Comparison of ENCODE assay signal across 25 cellular contexts in the genomic region with DNA sequence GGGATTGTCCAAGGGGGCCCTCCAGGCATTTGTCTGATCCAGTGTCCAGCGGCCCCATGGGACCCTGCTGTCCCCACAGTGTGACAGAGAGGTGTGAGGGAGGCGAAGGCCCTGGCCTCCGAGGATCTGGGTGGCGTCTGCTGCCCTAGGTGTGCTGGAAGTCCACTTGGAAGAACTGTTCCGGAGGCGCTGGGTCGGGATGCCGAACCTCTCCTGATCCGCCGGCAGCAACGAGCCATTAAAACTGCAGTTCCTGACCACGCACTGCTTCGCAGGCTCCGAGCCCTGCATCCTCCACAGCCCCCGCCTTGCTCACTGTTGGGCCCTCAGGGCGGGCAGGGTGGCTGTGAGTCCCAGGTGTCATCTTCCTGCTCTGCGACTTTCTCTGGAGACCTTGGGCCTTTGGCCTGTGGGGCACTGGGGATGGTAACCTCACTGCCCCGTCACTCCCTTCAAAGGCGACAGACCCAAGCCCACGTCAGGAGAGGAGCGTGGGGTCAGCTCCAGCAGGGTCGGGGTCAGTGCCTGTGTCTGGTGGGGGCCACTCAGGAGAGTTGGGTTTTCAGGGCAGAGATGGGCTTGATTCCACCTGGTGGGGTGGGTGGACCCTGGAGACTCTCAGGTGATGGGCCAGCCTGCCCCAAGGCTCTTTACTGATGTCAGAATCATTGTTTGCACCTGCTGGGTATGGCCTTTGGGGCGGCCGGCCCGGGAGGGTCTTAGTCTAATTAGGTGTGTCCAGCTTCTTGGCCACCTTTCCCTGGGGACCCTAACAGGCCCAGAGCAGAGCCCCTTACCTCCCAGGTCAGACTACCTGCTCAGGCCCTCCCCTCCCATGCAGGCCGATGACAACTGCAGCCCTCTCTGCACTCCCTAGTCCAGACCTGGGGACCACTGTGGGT. TPM values are rescaled to one million over a fixed set of nuclear protein-coding genes. Genes with fewer than 3 reads are reported as not detected.
A peak's percentile ranks its signal among the peaks of the same experiment; 100 is the strongest.
DNase-seq lines count a peak whose midpoint lies in the region; ATAC-seq and TF ChIP-seq lines count a peak whose summit lies in the region.
"Had no signal": no experiment of that assay in that cellular context is flagged by ENCODE, and none has a peak within 500 bp of the region (broad histone marks: within the 10 kb centered on the region; RNA-seq: fewer than 3 reads in every experiment).

No MANE protein-coding gene starts in this region.

- peaks cover 17% of the 10 kb centered on the region for H3K27me3 ChIP-seq in left ventricle myocardium inferior (ENCODE audit: low read depth)

- H3K4me3 Mint-ChIP-seq in chondrocyte (ENCODE audit: unreplicated experiment) (no peak overlapping the region), nephron (peak overlapping the region; percentile 30 to 55 (median 47))

- H3K9me3 Mint-ChIP-seq in chondrocyte (ENCODE audit: low read depth) (no peaks in the 10 kb centered on the region), nephron (no peaks in the 10 kb centered on the region)

- TF ChIP-seq CTCF in left ventricle myocardium inferior (IDR thresholded peaks at IDR 0.05; ENCODE audit: borderline replicate concordance): no peak
- TF ChIP-seq CTCF in chondrocyte (IDR thresholded peaks at IDR 0.05): no peak
- TF ChIP-seq CTCF in nephron (IDR thresholded peaks at IDR 0.05; ENCODE audit: unreplicated experiment in 3 of 3): no peak

- H3K4me1 Mint-ChIP-seq in chondrocyte (ENCODE audit: low read depth) (peaks cover 17% of the 10 kb centered on the region), nephron (peaks cover 5% of the 10 kb centered on the region)

- no peaks in the 10 kb centered on the region for H3K27me3 Mint-ChIP-seq in chondrocyte (ENCODE audit: low read depth)
- H3K27me3 Mint-ChIP-seq in nephron (ENCODE audit: low read depth): peaks cover 5% of the 10 kb centered on the region

- no peak for ATAC-seq in left cardiac atrium
- ATAC-seq: GM12878, HCT116 had no signal

- H3K36me3 Mint-ChIP-seq in chondrocyte (ENCODE audit: low read depth) (no peaks in the 10 kb centered on the region), nephron (ENCODE audit: low read depth) (peaks cover 4% of the 10 kb centered on the region)

- H3K9me3 ChIP-seq in left ventricle myocardium inferior (replicated peaks): no peaks in the 10 kb centered on the region
- H3K9me3 ChIP-seq: SK-N-SH, tibial artery had no signal

- H3K36me3 ChIP-seq in left ventricle myocardium inferior: peaks cover 10% of the 10 kb centered on the region

- peaks cover 47% of the 10 kb centered on the region for H3K4me1 ChIP-seq in left ventricle myocardium inferior

- H3K27ac ChIP-seq in left ventricle myocardium inferior (replicated peaks): no peak overlapping the region
- H3K27ac ChIP-seq: C4-2B, tibial artery had no signal

- H3K27ac Mint-ChIP-seq in chondrocyte (ENCODE audit: unreplicated experiment): no peak overlapping the region
- no peak overlapping the region for H3K27ac Mint-ChIP-seq in nephron

- intact Hi-C loops in left cardiac atrium (cut with DNase I) (loop anchor here in 1 of 2 donors (5.0 kb wide), 1 partner anchor 48 kb away; no protein-coding TSS in a partner anchor), left ventricle myocardium inferior (cut with micrococcal nuclease) (no loop called here)

- no peak overlapping the region for H3K4me3 ChIP-seq in left ventricle myocardium inferior
- H3K4me3 ChIP-seq: GM12878, lung, tibial artery had no signal

- DNase-seq in left cardiac atrium: peak; percentile 20
- DNase-seq in left ventricle myocardium inferior: no peak
- peak; percentile 79 for DNase-seq in chondrocyte (ENCODE audit: low spot score)
- no peak for DNase-seq in activated CD4-positive, alpha-beta T cell treated with anti-CD3 and anti-CD28 coated beads for 4 hours
- DNase-seq in SK-N-DZ (ENCODE audit: low spot score): no peak
- DNase-seq in SIG-M5 (lab: John Stamatoyannopoulos, UW): no peak
- DNase-seq: activated CD4-positive, alpha-beta T cell treated with anti-CD3 and anti-CD28 coated beads for 1 hour; activated CD8-positive, alpha-beta memory T cell treated with anti-CD3 and anti-CD28 coated beads for 24 hours; effector CD4-positive, alpha-beta T cell; EL; Karpas-422; NCI-H1436 treated with DMSO at 0.1 percent for 48 hours; NCI-H345; NCI-H774; small intestine; stimulated activated CD4-positive, alpha-beta T cell treated with anti-CD3 and anti-CD28 coated beads, Interleukin-1b, Interleukin-23, amount 100 ng/mL, for 48 hours had no signal

RNA-seq across cellular contexts. Expression of a gene that starts 3.0 kb away (rescaled TPM):
- total RNA-seq in left cardiac atrium (10 to 100 TPM; 10.8 to 14.1 TPM), left ventricle myocardium inferior (8.2 TPM), chondrocyte (20.4 to 25.6 TPM (median 22.4 TPM) in 3 replicates)
- 18.7 and 24.5 TPM in 2 replicates for polyA plus RNA-seq in SK-N-DZ (2014; cell fraction: cytosol; rRNA removed)
- 22.0 and 36.4 TPM in 2 replicates for polyA plus RNA-seq in SK-N-DZ (2014; cell fraction: nucleus; rRNA removed)

RNA-seq across cellular contexts. Expression of a gene that starts 33.4 kb away (rescaled TPM):
- total RNA-seq in left cardiac atrium (10 to 100 TPM; 21.6 to 22.6 TPM), left ventricle myocardium inferior (13.7 TPM), chondrocyte (0.95 to 2.5 TPM (median 1.1 TPM) in 3 replicates)
- 0.49 TPM in 1 of 2 replicates, not detected in the other for polyA plus RNA-seq in SK-N-DZ (2014; cell fraction: cytosol; rRNA removed)
- 1.2 and 1.4 TPM in 2 replicates for polyA plus RNA-seq in SK-N-DZ (2014; cell fraction: nucleus; rRNA removed)

RNA-seq across cellular contexts. Expression of a gene that starts 43.2 kb away (rescaled TPM):
- total RNA-seq in left cardiac atrium: under 1 TPM; 0.47 to 0.68 TPM
- 0.82 TPM for total RNA-seq in left ventricle myocardium inferior
- total RNA-seq in chondrocyte: 0.62 to 0.92 TPM in 2 of 3 replicates, not detected in the other
- not detected in 2 replicates for polyA plus RNA-seq in SK-N-DZ (2014; cell fraction: cytosol; rRNA removed)
- polyA plus RNA-seq in SK-N-DZ (2014; cell fraction: nucleus; rRNA removed): not detected in 2 replicates
- total RNA-seq: GM12878 had no signal

RNA-seq across cellular contexts. Expression of a gene that starts 59.5 kb away (rescaled TPM):
- total RNA-seq in left cardiac atrium (under 1 TPM; 0.91 to 0.99 TPM), left ventricle myocardium inferior (0.63 TPM), chondrocyte (not detected in 3 replicates)
- polyA plus RNA-seq in SK-N-DZ (2014; cell fraction: cytosol; rRNA removed): not detected in 2 replicates
- not detected in 2 replicates for polyA plus RNA-seq in SK-N-DZ (2014; cell fraction: nucleus; rRNA removed)
- total RNA-seq: pulmonary artery endothelial cell, RPMI7951 had no signal

Comparison
In these comparisons a context has a peak if more than half of its experiments do, and no peak if none do; other contexts are left out.
1. DNase-seq: peak in left cardiac atrium (single experiment) and chondrocyte (single experiment); none in left ventricle myocardium inferior (single experiment), activated CD4-positive, alpha-beta T cell treated with anti-CD3 and anti-CD28 coated beads for 4 hours (0 of 2), SK-N-DZ (single experiment) and SIG-M5 (single experiment).